In the genomic region with DNA sequence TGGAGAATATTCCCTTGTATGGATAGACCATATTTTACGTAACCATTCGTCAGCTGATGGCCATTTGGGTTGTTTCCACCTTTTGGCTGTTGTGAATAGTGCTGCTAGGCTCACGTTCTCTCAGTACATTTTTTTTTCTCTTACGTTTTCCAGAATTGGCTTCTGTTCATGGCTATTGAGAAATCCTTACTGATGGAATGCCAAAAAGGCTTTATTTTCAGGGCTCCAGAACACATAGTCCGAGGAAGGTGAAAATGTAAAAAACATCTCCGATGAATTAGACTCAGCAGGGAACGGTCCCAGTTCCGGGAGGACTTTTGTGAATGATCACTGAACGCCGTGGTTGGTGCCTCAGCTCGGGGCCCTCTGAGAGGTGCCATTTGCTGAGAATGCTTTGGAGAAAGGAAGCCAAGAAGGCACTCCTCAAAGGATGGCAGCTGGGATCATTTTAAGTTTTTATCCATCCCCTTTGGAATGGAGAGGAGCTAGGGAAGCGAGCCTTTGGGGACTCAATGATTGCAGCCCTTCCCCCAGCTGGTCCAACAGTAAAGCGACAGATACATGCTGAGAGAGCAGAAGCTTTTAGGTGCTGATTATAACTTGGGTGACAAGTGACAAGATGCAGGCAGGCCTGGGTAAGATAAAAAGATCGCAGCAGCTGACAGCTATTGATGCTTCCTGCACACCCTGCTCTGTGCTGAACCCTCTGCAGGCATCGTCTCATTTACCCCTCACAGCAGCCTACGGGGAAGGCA, we compare ENCODE assay signal across 14 cellular contexts.
DNase-seq lines count a peak whose midpoint lies in the region; ATAC-seq, FAIRE-seq and TF ChIP-seq lines count a peak whose summit lies in the region.
"Had no signal": no experiment of that assay in that cellular context is flagged by ENCODE, and none has a peak within 500 bp of the region (broad histone marks: within the 10 kb centered on the region; RNA-seq: fewer than 3 reads in every experiment).

No MANE protein-coding gene starts in this region.

- no peak overlapping the region for H3K27ac ChIP-seq in rectal smooth muscle tissue (ENCODE audit: low read depth, low read length)

- no peak overlapping the region for H3K27ac Mint-ChIP-seq in activated CD8-positive, alpha-beta T cell treated with anti-CD3 and anti-CD28 coated beads for 36 hours
- no peak overlapping the region for H3K27ac Mint-ChIP-seq in stimulated activated memory B cell treated with anti-CD40 and anti-IgM and Interleukin-4, amounts not matched to agents 10 μg/mL and 1 μg/mL and 100 μg/mL, for 72 hours
- H3K27ac Mint-ChIP-seq: CD8-positive, alpha-beta T cell had no signal

- no peaks in the 10 kb centered on the region for H3K36me3 ChIP-seq in rectal smooth muscle tissue (ENCODE audit: control insufficient read depth, insufficient read depth, low read length)

- H3K9ac ChIP-seq in rectal smooth muscle tissue (ENCODE audit: low read length), result no peak overlapping the region

- TF ChIP-seq CTCF in astrocyte of the cerebellum (IDR thresholded peaks at IDR 0.05; ENCODE audit: low read depth, low read length, missing control alignments), result no peak
- TF ChIP-seq CTCF in activated CD8-positive, alpha-beta T cell treated with anti-CD3 and anti-CD28 coated beads for 36 hours (IDR thresholded peaks at IDR 0.05), result no peak

- peak; percentile 82 for ATAC-seq in Right ventricle myocardium superior (ENCODE audit: poor library complexity)
- no peak for ATAC-seq in activated CD8-positive, alpha-beta T cell treated with anti-CD3 and anti-CD28 coated beads for 36 hours
- no peak for ATAC-seq in stimulated activated memory B cell treated with anti-CD40 and anti-IgM and Interleukin-4, amounts not matched to agents 10 μg/mL and 1 μg/mL and 100 μg/mL, for 72 hours
- ATAC-seq: CD8-positive, alpha-beta T cell had no signal

- H3K27me3 ChIP-seq in rectal smooth muscle tissue (ENCODE audit: control insufficient read depth, insufficient read depth, low read length), result no peaks in the 10 kb centered on the region

- no peaks in the 10 kb centered on the region for H3K4me1 Mint-ChIP-seq in activated CD8-positive, alpha-beta T cell treated with anti-CD3 and anti-CD28 coated beads for 36 hours (ENCODE audit: low read depth)
- H3K4me1 Mint-ChIP-seq in stimulated activated memory B cell treated with anti-CD40 and anti-IgM and Interleukin-4, amounts not matched to agents 10 μg/mL and 1 μg/mL and 100 μg/mL, for 72 hours, result no peaks in the 10 kb centered on the region

- in situ Hi-C loops in astrocyte of the cerebellum (cut with HindIII; ENCODE audit: low sequenced_read_pairs), result loop anchor here (5.0 kb wide), 1 partner anchor 39 kb away; no protein-coding TSS in a partner anchor

- H3K4me3 Mint-ChIP-seq in activated CD8-positive, alpha-beta T cell treated with anti-CD3 and anti-CD28 coated beads for 36 hours, result no peak overlapping the region
- H3K4me3 Mint-ChIP-seq in stimulated activated memory B cell treated with anti-CD40 and anti-IgM and Interleukin-4, amounts not matched to agents 10 μg/mL and 1 μg/mL and 100 μg/mL, for 72 hours, result no peak overlapping the region
- H3K4me3 Mint-ChIP-seq: CD8-positive, alpha-beta T cell had no signal

- FAIRE-seq in urothelium cell line (lab: Jason Lieb, UNC), result no peak

- peaks cover 32% of the 10 kb centered on the region for H3K27me3 Mint-ChIP-seq in activated CD8-positive, alpha-beta T cell treated with anti-CD3 and anti-CD28 coated beads for 36 hours
- peaks cover 48% of the 10 kb centered on the region for H3K27me3 Mint-ChIP-seq in stimulated activated memory B cell treated with anti-CD40 and anti-IgM and Interleukin-4, amounts not matched to agents 10 μg/mL and 1 μg/mL and 100 μg/mL, for 72 hours

- no peaks in the 10 kb centered on the region for H3K9me3 Mint-ChIP-seq in activated CD8-positive, alpha-beta T cell treated with anti-CD3 and anti-CD28 coated beads for 36 hours
- H3K9me3 Mint-ChIP-seq in stimulated activated memory B cell treated with anti-CD40 and anti-IgM and Interleukin-4, amounts not matched to agents 10 μg/mL and 1 μg/mL and 100 μg/mL, for 72 hours, result peaks cover 3% of the 10 kb centered on the region
- H3K9me3 Mint-ChIP-seq: CD8-positive, alpha-beta T cell had no signal

- intact Hi-C loops in Right ventricle myocardium superior (cut with DNase I), result no loop called here
- intact Hi-C loops in activated CD8-positive, alpha-beta T cell treated with anti-CD3 and anti-CD28 coated beads for 36 hours (cut with micrococcal nuclease), result no loop called here

- peaks cover 7% of the 10 kb centered on the region for H3K4me1 ChIP-seq in rectal smooth muscle tissue (ENCODE audit: control insufficient read depth, insufficient read depth, low read length)

- DNase-seq in EH (ENCODE audit: low read depth) (peak; percentile 32), astrocyte of the cerebellum (ENCODE audit: low read depth) (peak; percentile 55), Right ventricle myocardium superior (no peak), ecto neural progenitor cell (ENCODE audit: low spot score) (no peak), urothelium cell line (ENCODE audit: low spot score) (no peak)
- no peak for DNase-seq in activated CD8-positive, alpha-beta T cell treated with anti-CD3 and anti-CD28 coated beads for 36 hours
- DNase-seq: activated CD4-positive, alpha-beta T cell treated with anti-CD3 and anti-CD28 coated beads, Interleukin-2, amount 50 U/mL, for 1 hour; activated naive CD4-positive, alpha-beta T cell; CD8-positive, alpha-beta T cell; H7; NK-92 treated with Interleukin-12 subunit alpha and Interleukin-12 subunit beta, amount 100 ng/mL, for 24 hours; T-helper 1 cell had no signal

- H3K36me3 Mint-ChIP-seq in activated CD8-positive, alpha-beta T cell treated with anti-CD3 and anti-CD28 coated beads for 36 hours (ENCODE audit: low read depth), result no peaks in the 10 kb centered on the region
- no peaks in the 10 kb centered on the region for H3K36me3 Mint-ChIP-seq in stimulated activated memory B cell treated with anti-CD40 and anti-IgM and Interleukin-4, amounts not matched to agents 10 μg/mL and 1 μg/mL and 100 μg/mL, for 72 hours
- H3K36me3 Mint-ChIP-seq: CD8-positive, alpha-beta T cell had no signal

- POLR2A ChIA-PET in activated CD8-positive, alpha-beta T cell treated with anti-CD3 and anti-CD28 coated beads for 36 hours (lab: Charles Lee), result no interaction called here

- CTCF ChIA-PET in activated CD8-positive, alpha-beta T cell treated with anti-CD3 and anti-CD28 coated beads for 36 hours (lab: Charles Lee), result no interaction called here

- no peak overlapping the region for H3K4me3 ChIP-seq in astrocyte of the cerebellum (ENCODE audit: low read depth, low read length)
- peak overlapping the region; percentile 24 for H3K4me3 ChIP-seq in rectal smooth muscle tissue (ENCODE audit: low read length)

Comparison
In these comparisons a context has a peak if more than half of its experiments do, and no peak if none do; other contexts are left out.
1. DNase-seq: peak in EH (single experiment) and astrocyte of the cerebellum (single experiment); none in Right ventricle myocardium superior (single experiment), ecto neural progenitor cell (single experiment), activated CD8-positive, alpha-beta T cell treated with anti-CD3 and anti-CD28 coated beads for 36 hours (single experiment) and urothelium cell line (single experiment).